Comparison of ENCODE assay signal across 9 cellular contexts in the genomic region with DNA sequence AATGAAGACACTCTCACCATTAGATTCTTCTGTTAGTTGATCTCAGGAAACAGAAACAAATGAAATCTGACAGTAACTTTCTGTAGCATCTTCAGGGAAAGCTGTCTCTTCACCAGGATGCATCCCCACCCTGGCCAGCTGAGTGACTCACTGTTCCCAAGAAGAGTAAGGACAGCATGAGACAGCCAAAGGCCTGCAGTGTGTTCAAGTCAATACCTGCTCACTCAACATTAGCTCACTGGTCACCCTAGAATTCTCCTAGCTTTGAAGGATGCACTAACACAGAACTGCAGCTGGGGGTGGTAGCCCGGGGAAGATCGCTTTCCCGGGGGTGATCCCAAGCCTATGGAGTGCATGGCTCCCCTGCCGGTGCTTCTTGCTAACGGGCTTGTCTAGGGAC. TPM values are rescaled to one million over a fixed set of nuclear protein-coding genes. Genes with fewer than 3 reads are reported as not detected.
DNase-seq lines count a peak whose midpoint lies in the region; ATAC-seq, FAIRE-seq and TF ChIP-seq lines count a peak whose summit lies in the region.
"Had no signal": no experiment of that assay in that cellular context is flagged by ENCODE, and none has a peak within 500 bp of the region (broad histone marks: within the 10 kb centered on the region; RNA-seq: fewer than 3 reads in every experiment).

No MANE protein-coding gene starts in this region.

- CTCF ChIA-PET in HCT116 (lab: Charles Lee), result interaction anchor here (1.6 kb wide), 1 partner anchor 140 kb away, joined by 4 read pairs; no protein-coding TSS in a partner anchor

- FAIRE-seq in kidney (lab: Jason Lieb, UNC), result no peak
- FAIRE-seq: GM12878 had no signal

- H2AFZ ChIP-seq in HCT116 (ENCODE audit: low read depth, low read length, poor library complexity, severe bottlenecking), result no peak overlapping the region

- TF ChIP-seq RAD21 in HCT116 (IDR thresholded peaks at IDR 0.05; ENCODE audit: low read depth), result 0 out of 2 replicates have a peak, but pooled peaks have one; percentile 12

- H3K4me3 ChIP-seq in HCT116 (replicated peaks in 1 of 2; ENCODE audit: low read depth in 1 of 2, low read length in 2 of 2) (peak overlapping the region in 1 of 2 experiments; percentile 28; a peak in 2 of 4 replicates), kidney (ENCODE audit: low read length in 2 of 2) (no peak overlapping the region)
- H3K4me3 ChIP-seq: GM12878 had no signal

- H4K20me1 ChIP-seq in HCT116 (ENCODE audit: insufficient read depth), result no peaks in the 10 kb centered on the region

- POLR2A ChIA-PET in HCT116 (lab: Charles Lee), result no interaction called here

- peaks cover 22% of the 10 kb centered on the region for H3K4me1 Mint-ChIP-seq in stimulated activated memory B cell treated with anti-CD40 and anti-IgM and Interleukin-4, amounts not matched to agents 10 μg/mL and 1 μg/mL and 100 μg/mL, for 72 hours

- peak overlapping the region; percentile 63 for H3K4me2 ChIP-seq in HCT116 (ENCODE audit: low read length)

- H3K27ac ChIP-seq in HCT116 (ENCODE audit: low read depth, low read length) (peak overlapping the region; percentile 74), angular gyrus (ENCODE audit: low read depth, low read length) (peak overlapping the region; percentile 67), kidney (ENCODE audit: low read depth in 2 of 2, low read length in 2 of 2) (peak overlapping the region; percentile 54 to 88)

- ATAC-seq in HCT116 (peak; percentile 78), HG03442 (IDR thresholded peaks at IDR 0.05; ENCODE audit: unreplicated experiment) (no peak), HG02938 (IDR thresholded peaks at IDR 0.05; ENCODE audit: unreplicated experiment) (no peak)
- no peak for ATAC-seq in stimulated activated memory B cell treated with anti-CD40 and anti-IgM and Interleukin-4, amounts not matched to agents 10 μg/mL and 1 μg/mL and 100 μg/mL, for 72 hours
- ATAC-seq: GM12878 had no signal

- H3K4me1 ChIP-seq in HCT116 (ENCODE audit: control insufficient read depth in 1 of 2, insufficient read depth in 2 of 2, low read length in 2 of 2), result peaks cover 35 to 48% of the 10 kb centered on the region in 2 experiments
- peaks cover 5 to 11% of the 10 kb centered on the region in 2 donors for H3K4me1 ChIP-seq in kidney (ENCODE audit: control insufficient read depth in 1 of 2, insufficient read depth in 1 of 2, low read depth in 1 of 2, low read length in 2 of 2)

- TF ChIP-seq CTCF in HCT116 (IDR thresholded peaks at IDR 0.05 in 2 of 3, conservative IDR thresholded peaks at IDR 0.05 in 1 of 3; ENCODE audit: borderline replicate concordance in 1 of 3, insufficient read depth in 1 of 3, low read depth in 2 of 3, low read length in 2 of 3) (peak in 2 of 3 experiments; percentile 29 to 40; a peak in 3 of 6 replicates), kidney (IDR thresholded peaks at IDR 0.05; ENCODE audit: borderline replicate concordance, extremely low read depth, insufficient read depth) (no peak)

- intact Hi-C loops in HCT116 (cut with micrococcal nuclease), result no loop called here
- intact Hi-C loops in kidney (cut with DNase I), result no loop called here

- no peaks in the 10 kb centered on the region for H3K9me2 ChIP-seq in HCT116 (ENCODE audit: insufficient read depth)

- BruUV-seq in HCT116 (replicated peaks; lab: Mats Ljungman, UMichigan), result no TSS peak

- no peak for TF ChIP-seq POLR2A in HCT116 (IDR thresholded peaks at IDR 0.05; ENCODE audit: borderline replicate concordance, extremely low read depth, insufficient read depth, insufficient read length)

- H3K79me2 ChIP-seq in HCT116 (ENCODE audit: insufficient read depth, low read length), result 0 out of 2 replicates have a peak, but pooled peaks cover 5% of the 10 kb centered on the region

- no peaks in the 10 kb centered on the region for H3K27me3 Mint-ChIP-seq in stimulated activated memory B cell treated with anti-CD40 and anti-IgM and Interleukin-4, amounts not matched to agents 10 μg/mL and 1 μg/mL and 100 μg/mL, for 72 hours

- RAD21 ChIA-PET in HCT116 (lab: Charles Lee; ENCODE audit: low non-redundant PET in 1 of 2, low total read pairs in 2 of 2, uncharacterized antibody in 2 of 2, unreplicated experiment in 2 of 2), result no interaction called here

- no peak overlapping the region for H3K4me3 Mint-ChIP-seq in stimulated activated memory B cell treated with anti-CD40 and anti-IgM and Interleukin-4, amounts not matched to agents 10 μg/mL and 1 μg/mL and 100 μg/mL, for 72 hours

- peaks cover 13 to 19% of the 10 kb centered on the region in 2 experiments; a peak in 3 of 4 replicates for H3K36me3 ChIP-seq in HCT116 (ENCODE audit: control insufficient read depth in 1 of 2, insufficient read depth in 2 of 2, low read length in 2 of 2)
- H3K36me3 ChIP-seq in kidney (ENCODE audit: control insufficient read depth in 1 of 2, insufficient read depth in 2 of 2, low read length in 2 of 2), result peaks cover 25 to 30% of the 10 kb centered on the region in 2 donors

- DNase-seq in HCT116 (ENCODE audit: low read depth, low spot score) (peak; percentile 49), kidney (no peak), amniotic stem cell (lab: John Stamatoyannopoulos, UW) (no peak), NCI-H748 (lab: John Stamatoyannopoulos, UW; ENCODE audit: unreplicated experiment) (no peak)

- peak overlapping the region; percentile 8 for H3K27ac Mint-ChIP-seq in stimulated activated memory B cell treated with anti-CD40 and anti-IgM and Interleukin-4, amounts not matched to agents 10 μg/mL and 1 μg/mL and 100 μg/mL, for 72 hours

- peak overlapping the region; percentile 37 for H3K9ac ChIP-seq in HCT116 (ENCODE audit: low read length)
- H3K9ac ChIP-seq in kidney (ENCODE audit: low read length in 2 of 2), result no peak overlapping the region

- H3K9me3 Mint-ChIP-seq in stimulated activated memory B cell treated with anti-CD40 and anti-IgM and Interleukin-4, amounts not matched to agents 10 μg/mL and 1 μg/mL and 100 μg/mL, for 72 hours, result no peaks in the 10 kb centered on the region

- no peaks in the 10 kb centered on the region for H3K9me3 ChIP-seq in HCT116 (ENCODE audit: control insufficient read depth in 1 of 2, insufficient read depth in 1 of 2, low read depth in 1 of 2, low read length in 2 of 2)
- H3K9me3 ChIP-seq in kidney (ENCODE audit: control insufficient read depth in 1 of 2, low read length in 2 of 2), result no peaks in the 10 kb centered on the region

- H3K27me3 ChIP-seq in HCT116 (ENCODE audit: insufficient read depth, low read length), result no peaks in the 10 kb centered on the region

- peaks cover 56% of the 10 kb centered on the region for H3K36me3 Mint-ChIP-seq in stimulated activated memory B cell treated with anti-CD40 and anti-IgM and Interleukin-4, amounts not matched to agents 10 μg/mL and 1 μg/mL and 100 μg/mL, for 72 hours

TF ChIP-seq in HCT116, 20 proteins besides CTCF, POLR2A, EP300 and RAD21:
- TF ChIP-seq, protein P1, sequence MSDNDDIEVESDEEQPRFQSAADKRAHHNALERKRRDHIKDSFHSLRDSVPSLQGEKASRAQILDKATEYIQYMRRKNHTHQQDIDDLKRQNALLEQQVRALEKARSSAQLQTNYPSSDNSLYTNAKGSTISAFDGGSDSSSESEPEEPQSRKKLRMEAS (IDR thresholded peaks at IDR 0.05), result 0 out of 2 replicates have a peak, but pooled peaks have one; percentile 11
- TF ChIP-seq FOSL1 (IDR thresholded peaks at IDR 0.05; ENCODE audit: low read depth) (peak; percentile 33; the same call in 1 of the 2 replicates), EZH2 (IDR thresholded peaks at IDR 0.05) (no peak), CBX3 (IDR thresholded peaks at IDR 0.05; ENCODE audit: low read depth) (no peak), SP1 (IDR thresholded peaks at IDR 0.05; ENCODE audit: low read depth) (peak; percentile 23; the same call in 1 of the 2 replicates), POLR2AphosphoS5 (IDR thresholded peaks at IDR 0.05; ENCODE audit: low read depth, low read length) (no peak), JUND (IDR thresholded peaks at IDR 0.05) (peak; percentile 31; the same call in 1 of the 2 replicates)
- TF ChIP-seq, protein P2, sequence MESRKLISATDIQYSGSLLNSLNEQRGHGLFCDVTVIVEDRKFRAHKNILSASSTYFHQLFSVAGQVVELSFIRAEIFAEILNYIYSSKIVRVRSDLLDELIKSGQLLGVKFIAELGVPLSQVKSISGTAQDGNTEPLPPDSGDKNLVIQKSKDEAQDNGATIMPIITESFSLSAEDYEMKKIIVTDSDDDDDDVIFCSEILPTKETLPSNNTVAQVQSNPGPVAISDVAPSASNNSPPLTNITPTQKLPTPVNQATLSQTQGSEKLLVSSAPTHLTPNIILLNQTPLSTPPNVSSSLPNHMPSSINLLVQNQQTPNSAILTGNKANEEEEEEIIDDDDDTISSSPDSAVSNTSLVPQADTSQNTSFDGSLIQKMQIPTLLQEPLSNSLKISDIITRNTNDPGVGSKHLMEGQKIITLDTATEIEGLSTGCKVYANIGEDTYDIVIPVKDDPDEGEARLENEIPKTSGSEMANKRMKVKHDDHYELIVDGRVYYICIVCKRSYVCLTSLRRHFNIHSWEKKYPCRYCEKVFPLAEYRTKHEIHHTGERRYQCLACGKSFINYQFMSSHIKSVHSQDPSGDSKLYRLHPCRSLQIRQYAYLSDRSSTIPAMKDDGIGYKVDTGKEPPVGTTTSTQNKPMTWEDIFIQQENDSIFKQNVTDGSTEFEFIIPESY (IDR thresholded peaks at IDR 0.05; ENCODE audit: extremely low read depth, insufficient replicate concordance, low read length), result no peak

RNA-seq across cellular contexts. Expression of a gene that starts 28.2 kb away (rescaled TPM):
- total RNA-seq in HCT116 (2021; ENCODE audit: unreplicated experiment) (2.1 TPM), kidney (5.3 TPM)
- 0.79 and 1.1 TPM in 2 replicates for polyA plus RNA-seq in HCT116 (2012)
- 46.1 TPM for polyA plus RNA-seq in kidney (ENCODE audit: insufficient read depth, low read depth, low replicate concordance)
